8 cellular contexts compared by ENCODE assay signal in genomic region chrX:55488268-55488558, GRCh38. TPM values are rescaled to one million over a fixed set of nuclear protein-coding genes. Genes with fewer than 3 reads are reported as not detected.
A peak's percentile ranks its signal among the peaks of the same experiment; 100 is the strongest.
DNase-seq lines count a peak whose midpoint lies in the region; ATAC-seq and TF ChIP-seq lines count a peak whose summit lies in the region.

No MANE protein-coding gene starts in this region.

- DNase-seq in heart right ventricle, result peak in 1 of 2 donors; percentile 29
- DNase-seq in left ventricle myocardium superior, result no peak
- no peak for DNase-seq in activated CD8-positive, alpha-beta T cell treated with anti-CD3 and anti-CD28 coated beads, Interleukin-2, amount 10 ng/mL, durations not matched to agents 7 days and 5 days
- DNase-seq in left lung, result no peak
- no peak for DNase-seq in upper lobe of left lung
- no peak for DNase-seq in DMS153 treated with DMSO at 0.1 percent for 48 hours (lab: John Stamatoyannopoulos, UW; ENCODE audit: unreplicated experiment)
- no peak for DNase-seq in COR-L47 (lab: John Stamatoyannopoulos, UW)
- no peak for DNase-seq in SW 1271 (lab: John Stamatoyannopoulos, UW)

- POLR2A ChIA-PET in activated CD8-positive, alpha-beta T cell treated with anti-CD3 and anti-CD28 coated beads, Interleukin-2, amount 10 ng/mL, durations not matched to agents 7 days and 5 days (lab: Charles Lee), result interaction anchor here (1.5 kb wide), 1 partner anchor 488 kb away, joined by 6 read pairs; the partner anchor contains the start of gene APEX2

- H3K4me3 Mint-ChIP-seq in activated CD8-positive, alpha-beta T cell treated with anti-CD3 and anti-CD28 coated beads, Interleukin-2, amount 10 ng/mL, durations not matched to agents 7 days and 5 days, result peak overlapping the region; percentile 76

- intact Hi-C loops in heart right ventricle (cut with DNase I) (no loop called here), left ventricle myocardium superior (cut with micrococcal nuclease) (no loop called here), left lung (cut with DNase I) (no loop called here)

- H3K36me3 Mint-ChIP-seq in activated CD8-positive, alpha-beta T cell treated with anti-CD3 and anti-CD28 coated beads, Interleukin-2, amount 10 ng/mL, durations not matched to agents 7 days and 5 days (ENCODE audit: low read depth), result peaks cover 2% of the 10 kb centered on the region

- H3K9me3 Mint-ChIP-seq in activated CD8-positive, alpha-beta T cell treated with anti-CD3 and anti-CD28 coated beads, Interleukin-2, amount 10 ng/mL, durations not matched to agents 7 days and 5 days (ENCODE audit: insufficient read depth), result no peaks in the 10 kb centered on the region

- H3K27ac Mint-ChIP-seq in activated CD8-positive, alpha-beta T cell treated with anti-CD3 and anti-CD28 coated beads, Interleukin-2, amount 10 ng/mL, durations not matched to agents 7 days and 5 days, result peak overlapping the region; percentile 86

- TF ChIP-seq POLR2A in upper lobe of left lung (IDR thresholded peaks at IDR 0.05), result no peak

- WGBS in heart right ventricle, 2 donors, result 1% methylated on average over 8 to 18 of the region's 19 CpGs
- WGBS in upper lobe of left lung, 2 donors, result 0 to 52% methylated on average over 2 to 15 of the region's 19 CpGs

- H3K4me3 ChIP-seq in heart right ventricle, result peak overlapping the region in 9 of 10 donors; percentile 45 to 81 (median 72)
- peak overlapping the region in 1 of 2 donors; percentile 57 for H3K4me3 ChIP-seq in left lung
- peak overlapping the region in 3 of 4 donors; percentile 50 to 72 (median 57) for H3K4me3 ChIP-seq in upper lobe of left lung

- TF ChIP-seq CTCF in heart right ventricle (IDR thresholded peaks at IDR 0.05) (no peak), left lung (IDR thresholded peaks at IDR 0.05) (no peak), upper lobe of left lung (IDR thresholded peaks at IDR 0.05) (no peak)

- H3K4me1 ChIP-seq in heart right ventricle (peaks cover 0 to 11% (median 2%) of the 10 kb centered on the region in 9 donors), left lung (no peaks in the 10 kb centered on the region), upper lobe of left lung (peaks cover 0 to 7% (median 0%) of the 10 kb centered on the region in 4 donors)

- CTCF ChIA-PET in activated CD8-positive, alpha-beta T cell treated with anti-CD3 and anti-CD28 coated beads, Interleukin-2, amount 10 ng/mL, durations not matched to agents 7 days and 5 days (lab: Charles Lee), result interaction anchor here (1.2 to 1.6 kb wide), 4 partner anchors 230 to 420 kb away, joined by 3 to 6 read pairs (median 4); partner anchors contain the start of gene RRAGB

- ATAC-seq in heart right ventricle (no peak), left ventricle myocardium superior (no peak), left lung (no peak), upper lobe of left lung (ENCODE audit: low FRiP score in 2 of 2) (no peak)
- ATAC-seq in activated CD8-positive, alpha-beta T cell treated with anti-CD3 and anti-CD28 coated beads, Interleukin-2, amount 10 ng/mL, durations not matched to agents 7 days and 5 days, result no peak

- H3K9me3 ChIP-seq in heart right ventricle (no peaks in the 10 kb centered on the region), left lung (no peaks in the 10 kb centered on the region), upper lobe of left lung (no peaks in the 10 kb centered on the region)

- H3K4me1 Mint-ChIP-seq in activated CD8-positive, alpha-beta T cell treated with anti-CD3 and anti-CD28 coated beads, Interleukin-2, amount 10 ng/mL, durations not matched to agents 7 days and 5 days (ENCODE audit: low read depth), result peaks cover 19% of the 10 kb centered on the region

- H3K27me3 ChIP-seq in heart right ventricle (no peaks in the 10 kb centered on the region), left lung (no peaks in the 10 kb centered on the region), upper lobe of left lung (no peaks in the 10 kb centered on the region)

- H3K36me3 ChIP-seq in heart right ventricle (no peaks in the 10 kb centered on the region), left lung (no peaks in the 10 kb centered on the region), upper lobe of left lung (no peaks in the 10 kb centered on the region)

- no peak for TF ChIP-seq EP300 in upper lobe of left lung (IDR thresholded peaks at IDR 0.05)

- peak overlapping the region; percentile 84 to 97 (median 92) for H3K27ac ChIP-seq in heart right ventricle
- peak overlapping the region; percentile 76 to 86 for H3K27ac ChIP-seq in left lung
- H3K27ac ChIP-seq in upper lobe of left lung, result peak overlapping the region; percentile 87 to 93 (median 91)

- no peaks in the 10 kb centered on the region for H3K27me3 Mint-ChIP-seq in activated CD8-positive, alpha-beta T cell treated with anti-CD3 and anti-CD28 coated beads, Interleukin-2, amount 10 ng/mL, durations not matched to agents 7 days and 5 days (ENCODE audit: low read depth)

RNA-seq across cellular contexts. Expression of gene USP51, which starts 1.4 kb away (rescaled TPM):
- total RNA-seq in heart right ventricle (1 to 10 TPM; 1.5 to 4.9 (median 2.3) TPM), left ventricle myocardium superior (1.5 TPM), left lung (1 to 10 TPM; 3.0 to 3.3 TPM), upper lobe of left lung (1 to 10 TPM in 5 of 6 donors, under 1 TPM in 1; 0.55 to 4.4 (median 3.2) TPM)
- polyA plus RNA-seq in heart right ventricle, result under 1 TPM; 0.25 to 0.66 TPM
- total RNA-seq in activated CD8-positive, alpha-beta T cell treated with anti-CD3 and anti-CD28 coated beads, Interleukin-2, amount 10 ng/mL, durations not matched to agents 7 days and 5 days, result 1 to 10 TPM; 1.2 TPM

RNA-seq across cellular contexts. Expression of gene MAGEH1, which starts 36.3 kb away (rescaled TPM):
- total RNA-seq in heart right ventricle (10 to 100 TPM in 8 of 10 donors, 1 to 10 TPM in 2; 9.2 to 15.0 (median 11.8) TPM), left ventricle myocardium superior (8.2 TPM), left lung (10 to 100 TPM; 30.4 to 30.5 TPM), upper lobe of left lung (10 to 100 TPM in 5 of 6 donors, 1 to 10 TPM in 1; 7.3 to 26.3 (median 25.6) TPM)
- polyA plus RNA-seq in heart right ventricle, result 10 to 100 TPM in 1 of 2 donors, 1 to 10 TPM in 1; 6.5 to 28.4 TPM
- 10 to 100 TPM; 13.1 to 14.3 TPM for total RNA-seq in activated CD8-positive, alpha-beta T cell treated with anti-CD3 and anti-CD28 coated beads, Interleukin-2, amount 10 ng/mL, durations not matched to agents 7 days and 5 days
